Comparison of ENCODE assay signal across 1 cellular context in genomic region chr2:195648780-195649179, GRCh38.
TF ChIP-seq lines count a peak whose summit lies in the region.

No MANE protein-coding gene starts in this region.

TF ChIP-seq in K562, 482 proteins besides CTCF, POLR2A, EP300 and RAD21:
- TF ChIP-seq TFAP4 (CRISPR knock-in tag; IDR thresholded peaks at IDR 0.05; ENCODE audit: borderline replicate concordance) (no peak), ZNF511 (CRISPR knock-in tag; IDR thresholded peaks at IDR 0.05) (no peak), JUNB (CRISPR knock-in tag; conservative IDR thresholded peaks at IDR 0.05) (no peak), ZNF75A (CRISPR knock-in tag; IDR thresholded peaks at IDR 0.05) (no peak), PHTF2 (CRISPR knock-in tag; IDR thresholded peaks at IDR 0.05) (no peak), CTCFL (IDR thresholded peaks at IDR 0.05; ENCODE audit: borderline replicate concordance, insufficient read depth, low read depth, low read length, poor library complexity, severe bottlenecking) (no peak), FOXO4 (CRISPR knock-in tag; IDR thresholded peaks at IDR 0.05) (no peak), MCM3 (IDR thresholded peaks at IDR 0.05) (no peak), NONO (IDR thresholded peaks at IDR 0.05; ENCODE audit: low read depth in 2 of 2, low read length in 1 of 2) (no peak), CEBPB (tag; IDR thresholded peaks at IDR 0.05) (no peak), KLF10 (CRISPR knock-in tag; IDR thresholded peaks at IDR 0.05) (no peak), MCM5 (IDR thresholded peaks at IDR 0.05; ENCODE audit: low read depth) (no peak), TAL1 (IDR thresholded peaks at IDR 0.05) (no peak), GTF2B (IDR thresholded peaks at IDR 0.05; ENCODE audit: extremely low read depth, insufficient read length) (no peak)
